Comparison of ENCODE assay signal across 1 cellular context in the genomic region with DNA sequence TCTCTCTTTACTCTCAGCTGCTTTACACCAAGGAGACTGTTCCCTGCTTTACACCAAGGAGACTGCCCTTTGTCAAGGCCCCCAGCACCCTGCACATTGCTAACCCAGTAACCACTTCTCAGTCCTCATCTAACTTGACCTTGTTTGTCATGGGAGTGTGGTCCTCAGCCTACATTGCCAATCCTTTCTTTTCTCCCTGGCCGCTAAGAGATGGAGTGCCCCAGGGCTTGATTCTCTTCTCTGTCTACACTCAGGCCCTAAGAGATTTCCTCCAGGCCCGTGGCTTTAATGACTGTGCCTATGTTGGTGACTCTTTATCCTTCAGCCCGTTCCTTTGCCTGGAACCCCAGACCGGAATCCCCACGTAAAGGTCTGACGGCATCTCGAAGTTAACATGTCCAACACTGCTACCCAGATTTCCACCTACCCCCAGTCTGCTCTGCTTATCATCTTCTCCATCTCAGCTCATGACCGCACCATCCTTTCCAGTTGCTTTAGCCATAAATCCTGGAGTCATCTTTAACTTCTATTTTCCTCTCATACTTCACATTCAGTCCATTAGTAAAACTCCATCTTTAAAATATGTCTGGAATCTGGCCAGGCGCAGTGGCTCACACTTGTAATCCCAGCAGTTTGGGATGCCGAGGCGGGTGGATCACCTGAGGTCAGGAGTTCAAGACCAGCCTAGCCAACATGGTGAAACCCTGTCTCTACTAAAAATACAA.
TF ChIP-seq lines count a peak whose summit lies in the region.

No MANE protein-coding gene starts in this region.

TF ChIP-seq in SK-N-SH, 30 proteins besides CTCF, POLR2A, EP300 and RAD21:
- TF ChIP-seq RCOR1 (IDR thresholded peaks at IDR 0.05; ENCODE audit: low read length) (no peak), PBX3 (IDR thresholded peaks at IDR 0.05) (peak; percentile 91), POLR2AphosphoS5 (IDR thresholded peaks at IDR 0.05; ENCODE audit: low read depth, low read length) (peak; percentile 49), RXRA (IDR thresholded peaks at IDR 0.05; ENCODE audit: borderline replicate concordance, low read depth) (peak; percentile 61; the same call in 1 of the 2 replicates), TEAD4 (IDR thresholded peaks at IDR 0.05; ENCODE audit: borderline replicate concordance, insufficient read depth) (peak; percentile 78), NFIC (IDR thresholded peaks at IDR 0.05; ENCODE audit: borderline replicate concordance) (peak; percentile 68), TCF12 (IDR thresholded peaks at IDR 0.05) (peak; percentile 73), SIN3A (IDR thresholded peaks at IDR 0.05; ENCODE audit: borderline replicate concordance, low read depth, low read length) (no peak), FOSL2 (IDR thresholded peaks at IDR 0.05; ENCODE audit: borderline replicate concordance, low read depth) (peak; percentile 35; the same call in 1 of the 2 replicates), JUND (IDR thresholded peaks at IDR 0.05) (peak; percentile 68), EZH2phosphoT487 (IDR thresholded peaks at IDR 0.05; ENCODE audit: borderline replicate concordance, low read depth) (no peak), GATA2 (CRISPR knock-in tag; IDR thresholded peaks at IDR 0.05) (no peak), NRF1 (IDR thresholded peaks at IDR 0.05; ENCODE audit: low read depth, low read length) (no peak)
- TF ChIP-seq, protein P1, sequence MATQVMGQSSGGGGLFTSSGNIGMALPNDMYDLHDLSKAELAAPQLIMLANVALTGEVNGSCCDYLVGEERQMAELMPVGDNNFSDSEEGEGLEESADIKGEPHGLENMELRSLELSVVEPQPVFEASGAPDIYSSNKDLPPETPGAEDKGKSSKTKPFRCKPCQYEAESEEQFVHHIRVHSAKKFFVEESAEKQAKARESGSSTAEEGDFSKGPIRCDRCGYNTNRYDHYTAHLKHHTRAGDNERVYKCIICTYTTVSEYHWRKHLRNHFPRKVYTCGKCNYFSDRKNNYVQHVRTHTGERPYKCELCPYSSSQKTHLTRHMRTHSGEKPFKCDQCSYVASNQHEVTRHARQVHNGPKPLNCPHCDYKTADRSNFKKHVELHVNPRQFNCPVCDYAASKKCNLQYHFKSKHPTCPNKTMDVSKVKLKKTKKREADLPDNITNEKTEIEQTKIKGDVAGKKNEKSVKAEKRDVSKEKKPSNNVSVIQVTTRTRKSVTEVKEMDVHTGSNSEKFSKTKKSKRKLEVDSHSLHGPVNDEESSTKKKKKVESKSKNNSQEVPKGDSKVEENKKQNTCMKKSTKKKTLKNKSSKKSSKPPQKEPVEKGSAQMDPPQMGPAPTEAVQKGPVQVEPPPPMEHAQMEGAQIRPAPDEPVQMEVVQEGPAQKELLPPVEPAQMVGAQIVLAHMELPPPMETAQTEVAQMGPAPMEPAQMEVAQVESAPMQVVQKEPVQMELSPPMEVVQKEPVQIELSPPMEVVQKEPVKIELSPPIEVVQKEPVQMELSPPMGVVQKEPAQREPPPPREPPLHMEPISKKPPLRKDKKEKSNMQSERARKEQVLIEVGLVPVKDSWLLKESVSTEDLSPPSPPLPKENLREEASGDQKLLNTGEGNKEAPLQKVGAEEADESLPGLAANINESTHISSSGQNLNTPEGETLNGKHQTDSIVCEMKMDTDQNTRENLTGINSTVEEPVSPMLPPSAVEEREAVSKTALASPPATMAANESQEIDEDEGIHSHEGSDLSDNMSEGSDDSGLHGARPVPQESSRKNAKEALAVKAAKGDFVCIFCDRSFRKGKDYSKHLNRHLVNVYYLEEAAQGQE (IDR thresholded peaks at IDR 0.05; ENCODE audit: low read depth, low read length), result no peak
- TF ChIP-seq, protein P2, sequence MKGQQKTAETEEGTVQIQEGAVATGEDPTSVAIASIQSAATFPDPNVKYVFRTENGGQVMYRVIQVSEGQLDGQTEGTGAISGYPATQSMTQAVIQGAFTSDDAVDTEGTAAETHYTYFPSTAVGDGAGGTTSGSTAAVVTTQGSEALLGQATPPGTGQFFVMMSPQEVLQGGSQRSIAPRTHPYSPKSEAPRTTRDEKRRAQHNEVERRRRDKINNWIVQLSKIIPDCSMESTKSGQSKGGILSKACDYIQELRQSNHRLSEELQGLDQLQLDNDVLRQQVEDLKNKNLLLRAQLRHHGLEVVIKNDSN (IDR thresholded peaks at IDR 0.05; ENCODE audit: borderline replicate concordance, low read depth), result no peak
